20 cellular contexts compared by ENCODE assay signal in genomic region chr2:232749331-232749730, GRCh38. TPM values are rescaled to one million over a fixed set of nuclear protein-coding genes. Genes with fewer than 3 reads are reported as not detected.
A peak's percentile ranks its signal among the peaks of the same experiment; 100 is the strongest.
DNase-seq lines count a peak whose midpoint lies in the region; ATAC-seq, FAIRE-seq and TF ChIP-seq lines count a peak whose summit lies in the region.
"Had no signal": no experiment of that assay in that cellular context is flagged by ENCODE, and none has a peak within 500 bp of the region (broad histone marks: within the 10 kb centered on the region; RNA-seq: fewer than 3 reads in every experiment).

No MANE protein-coding gene starts in this region.

- peaks cover 13% of the 10 kb centered on the region for H3K79me2 ChIP-seq in HCT116 (ENCODE audit: insufficient read depth, low read length)
- no peaks in the 10 kb centered on the region for H3K79me2 ChIP-seq in GM12878 (ENCODE audit: control insufficient read depth, insufficient read depth, low read length)

- H3K4me3 Mint-ChIP-seq in activated naive CD4-positive, alpha-beta T cell treated with anti-CD3 and anti-CD28 coated beads, Interleukin-2, amount 10 ng/mL, durations not matched to agents 7 days and 5 days: no peak overlapping the region
- no peak overlapping the region for H3K4me3 Mint-ChIP-seq in stimulated activated naive B cell treated with anti-CD40 and anti-IgM and Interleukin-4, amounts not matched to agents 10 μg/mL and 1 μg/mL and 100 μg/mL, for 72 hours
- H3K4me3 Mint-ChIP-seq: CD14-positive monocyte; CD8-positive, alpha-beta memory T cell; H9; HFFc6; IgD-negative memory B cell had no signal

- RAD21 ChIA-PET in HCT116 (lab: Charles Lee; ENCODE audit: low non-redundant PET in 1 of 2, low total read pairs in 2 of 2, uncharacterized antibody in 2 of 2, unreplicated experiment in 2 of 2) (no interaction called here), GM12878 (lab: Charles Lee; ENCODE audit: unreplicated experiment) (interaction anchor here (0.6 kb wide), 1 partner anchor 19 kb away, joined by 4 read pairs; no protein-coding TSS in a partner anchor)

- H3K9me2 ChIP-seq in HCT116 (ENCODE audit: insufficient read depth): no peaks in the 10 kb centered on the region

- DNase-seq in activated naive CD4-positive, alpha-beta T cell treated with anti-CD3 and anti-CD28 coated beads, Interleukin-2, amount 10 ng/mL, durations not matched to agents 7 days and 5 days: no peak
- no peak for DNase-seq in activated naive CD4-positive, alpha-beta T cell treated with anti-CD3 and anti-CD28 coated beads, Interleukin-2, amount 50 U/mL, for 72 hours (ENCODE audit: low spot score in 2 of 2)
- DNase-seq in HCT116 (ENCODE audit: low read depth, low spot score) (no peak), GM12878 (ENCODE audit: low read depth, low spot score) (no peak), substantia nigra (lab: John Stamatoyannopoulos, UW) (no peak), NCI-H774 (lab: John Stamatoyannopoulos, UW) (no peak)
- no peak for DNase-seq in stimulated activated naive B cell treated with anti-CD40 and anti-IgM and Interleukin-4, amounts not matched to agents 10 μg/mL and 1 μg/mL and 100 μg/mL, for 72 hours
- DNase-seq: Caco-2; CD8-positive, alpha-beta memory T cell; DMS 273 treated with DMSO at 0.1 percent for 48 hours; GOT3; H9; HFFc6 had no signal

- H3K9ac ChIP-seq in HCT116 (ENCODE audit: low read length) (no peak overlapping the region), GM12878 (ENCODE audit: control insufficient read depth, insufficient read depth, low read length) (no peak overlapping the region)

- intact Hi-C loops in HCT116 (cut with micrococcal nuclease) (no loop called here), GM12878 (cut with micrococcal nuclease; ENCODE audit: unreplicated experiment) (no loop called here)

- 85% methylated on average over 3 of the region's 3 CpGs for WGBS in GM12878 (ENCODE audit: insufficient coverage, insufficient replicate concordance, low lambda C conversion rate, missing lambda C conversion rate)

- CTCF ChIA-PET in activated naive CD4-positive, alpha-beta T cell treated with anti-CD3 and anti-CD28 coated beads, Interleukin-2, amount 10 ng/mL, durations not matched to agents 7 days and 5 days (lab: Charles Lee): no interaction called here
- CTCF ChIA-PET in HCT116 (lab: Charles Lee) (no interaction called here), GM12878 (lab: Yijun Ruan, JAX) (no interaction called here)

- TF ChIP-seq CTCF in HCT116 (IDR thresholded peaks at IDR 0.05 in 2 of 3, conservative IDR thresholded peaks at IDR 0.05 in 1 of 3; ENCODE audit: borderline replicate concordance in 1 of 3, insufficient read depth in 1 of 3, low read depth in 2 of 3, low read length in 2 of 3): no peak
- no peak for TF ChIP-seq CTCF in GM12878 (IDR thresholded peaks at IDR 0.05 in 2 of 3, conservative IDR thresholded peaks at IDR 0.05 in 1 of 3; ENCODE audit: control insufficient read depth in 2 of 3, extremely low read depth in 1 of 3, insufficient read depth in 1 of 3, low read depth in 3 of 3, low read length in 3 of 3)

- H3K9me3 ChIP-seq in HCT116 (ENCODE audit: control insufficient read depth in 1 of 2, insufficient read depth in 1 of 2, low read depth in 1 of 2, low read length in 2 of 2): no peaks in the 10 kb centered on the region
- H3K9me3 ChIP-seq in GM12878 (replicated peaks; ENCODE audit: control insufficient read depth, insufficient read depth, low read length): no peaks in the 10 kb centered on the region
- H3K9me3 ChIP-seq: Caco-2 had no signal

- no peak for FAIRE-seq in GM12878 (lab: Jason Lieb, UNC)
- FAIRE-seq: GM12891 had no signal

- peaks cover 5 to 14% of the 10 kb centered on the region in 2 experiments; a peak in 3 of 4 replicates for H3K4me1 ChIP-seq in HCT116 (ENCODE audit: control insufficient read depth in 1 of 2, insufficient read depth in 2 of 2, low read length in 2 of 2)
- peaks cover 4% of the 10 kb centered on the region for H3K4me1 ChIP-seq in GM12878 (ENCODE audit: control insufficient read depth, insufficient read depth, low read length)

- peaks cover 21% of the 10 kb centered on the region for H3K4me1 Mint-ChIP-seq in activated naive CD4-positive, alpha-beta T cell treated with anti-CD3 and anti-CD28 coated beads, Interleukin-2, amount 10 ng/mL, durations not matched to agents 7 days and 5 days
- no peaks in the 10 kb centered on the region for H3K4me1 Mint-ChIP-seq in stimulated activated naive B cell treated with anti-CD40 and anti-IgM and Interleukin-4, amounts not matched to agents 10 μg/mL and 1 μg/mL and 100 μg/mL, for 72 hours
- H3K4me1 Mint-ChIP-seq: CD14-positive monocyte, H9 had no signal

- TF ChIP-seq POLR2A in HCT116 (IDR thresholded peaks at IDR 0.05; ENCODE audit: borderline replicate concordance, extremely low read depth, insufficient read depth, insufficient read length) (no peak), GM12878 (IDR thresholded peaks at IDR 0.05; ENCODE audit: low read depth, low read length) (no peak)

- in situ Hi-C loops in GM12878 (cut with MboI): no loop called here

- no peaks in the 10 kb centered on the region for H3K9me3 Mint-ChIP-seq in activated naive CD4-positive, alpha-beta T cell treated with anti-CD3 and anti-CD28 coated beads, Interleukin-2, amount 10 ng/mL, durations not matched to agents 7 days and 5 days
- no peaks in the 10 kb centered on the region for H3K9me3 Mint-ChIP-seq in activated naive CD4-positive, alpha-beta T cell treated with anti-CD3 and anti-CD28 coated beads, Interleukin-2, amount 50 U/mL, for 72 hours
- no peaks in the 10 kb centered on the region for H3K9me3 Mint-ChIP-seq in stimulated activated naive B cell treated with anti-CD40 and anti-IgM and Interleukin-4, amounts not matched to agents 10 μg/mL and 1 μg/mL and 100 μg/mL, for 72 hours
- H3K9me3 Mint-ChIP-seq: CD14-positive monocyte; CD8-positive, alpha-beta memory T cell; H9; HFFc6; IgD-negative memory B cell had no signal

- H3K36me3 Mint-ChIP-seq in activated naive CD4-positive, alpha-beta T cell treated with anti-CD3 and anti-CD28 coated beads, Interleukin-2, amount 10 ng/mL, durations not matched to agents 7 days and 5 days: peaks cover 35% of the 10 kb centered on the region
- H3K36me3 Mint-ChIP-seq in activated naive CD4-positive, alpha-beta T cell treated with anti-CD3 and anti-CD28 coated beads, Interleukin-2, amount 50 U/mL, for 72 hours: peaks cover 8% of the 10 kb centered on the region in 2 donors
- peaks cover 17 to 28% of the 10 kb centered on the region in 2 donors for H3K36me3 Mint-ChIP-seq in stimulated activated naive B cell treated with anti-CD40 and anti-IgM and Interleukin-4, amounts not matched to agents 10 μg/mL and 1 μg/mL and 100 μg/mL, for 72 hours

- BruUV-seq in HCT116 (replicated peaks; lab: Mats Ljungman, UMichigan) (no TSS peak), GM12878 (replicated peaks; lab: Mats Ljungman, UMichigan) (no TSS peak)

- H3K4me3 ChIP-seq in HCT116 (replicated peaks in 1 of 2; ENCODE audit: low read depth in 1 of 2, low read length in 2 of 2) (no peak overlapping the region), GM12878 (no peak overlapping the region)

- H4K20me1 ChIP-seq in HCT116 (ENCODE audit: insufficient read depth) (no peaks in the 10 kb centered on the region), GM12878 (ENCODE audit: control insufficient read depth, insufficient read depth) (no peaks in the 10 kb centered on the region)

- H3K36me3 ChIP-seq in HCT116 (ENCODE audit: control insufficient read depth in 1 of 2, insufficient read depth in 2 of 2, low read length in 2 of 2): peaks cover 0 to 10% of the 10 kb centered on the region in 2 experiments; a peak in 3 of 4 replicates
- H3K36me3 ChIP-seq in GM12878 (ENCODE audit: control insufficient read depth in 2 of 2, insufficient read depth in 2 of 2, low read length in 1 of 2): peaks cover 0 to 12% of the 10 kb centered on the region in 2 experiments; a peak in 3 of 4 replicates

- no peaks in the 10 kb centered on the region for H3K27me3 Mint-ChIP-seq in activated naive CD4-positive, alpha-beta T cell treated with anti-CD3 and anti-CD28 coated beads, Interleukin-2, amount 10 ng/mL, durations not matched to agents 7 days and 5 days
- no peaks in the 10 kb centered on the region for H3K27me3 Mint-ChIP-seq in stimulated activated naive B cell treated with anti-CD40 and anti-IgM and Interleukin-4, amounts not matched to agents 10 μg/mL and 1 μg/mL and 100 μg/mL, for 72 hours
- H3K27me3 Mint-ChIP-seq: CD8-positive, alpha-beta memory T cell; IgD-negative memory B cell had no signal

- H3K4me2 ChIP-seq in HCT116 (ENCODE audit: low read length) (peak overlapping the region; percentile 36; the same call in 1 of the 2 replicates), GM12878 (ENCODE audit: control insufficient read depth, insufficient read depth) (no peak overlapping the region)

- no peak for TF ChIP-seq RAD21 in HCT116 (IDR thresholded peaks at IDR 0.05; ENCODE audit: low read depth)
- no peak for TF ChIP-seq RAD21 in GM12878 (IDR thresholded peaks at IDR 0.05; ENCODE audit: insufficient read depth, low read depth, low read length)

- H3K27ac ChIP-seq in HCT116 (ENCODE audit: low read depth, low read length) (no peak overlapping the region), GM12878 (ENCODE audit: control insufficient read depth, insufficient read depth) (no peak overlapping the region), substantia nigra (ENCODE audit: low read depth, low read length, poor library complexity, severe bottlenecking) (no peak overlapping the region)

- no peak for TF ChIP-seq EP300 in GM12878 (IDR thresholded peaks at IDR 0.05; ENCODE audit: borderline replicate concordance in 1 of 2, control insufficient read depth in 1 of 2, low read depth in 2 of 2, low read length in 2 of 2)

- H3K27ac Mint-ChIP-seq in activated naive CD4-positive, alpha-beta T cell treated with anti-CD3 and anti-CD28 coated beads, Interleukin-2, amount 10 ng/mL, durations not matched to agents 7 days and 5 days: peak overlapping the region; percentile 45
- H3K27ac Mint-ChIP-seq in activated naive CD4-positive, alpha-beta T cell treated with anti-CD3 and anti-CD28 coated beads, Interleukin-2, amount 50 U/mL, for 72 hours: no peak overlapping the region
- peak overlapping the region; percentile 1 for H3K27ac Mint-ChIP-seq in stimulated activated naive B cell treated with anti-CD40 and anti-IgM and Interleukin-4, amounts not matched to agents 10 μg/mL and 1 μg/mL and 100 μg/mL, for 72 hours
- H3K27ac Mint-ChIP-seq: H9, HFFc6, IgD-negative memory B cell had no signal

- no peak for ATAC-seq in activated naive CD4-positive, alpha-beta T cell treated with anti-CD3 and anti-CD28 coated beads, Interleukin-2, amount 50 U/mL, for 72 hours
- ATAC-seq in HCT116 (no peak), GM12878 (no peak)
- no peak for ATAC-seq in stimulated activated naive B cell treated with anti-CD40 and anti-IgM and Interleukin-4, amounts not matched to agents 10 μg/mL and 1 μg/mL and 100 μg/mL, for 72 hours (replicated peaks)

- H3K27me3 ChIP-seq in HCT116 (ENCODE audit: insufficient read depth, low read length) (no peaks in the 10 kb centered on the region), GM12878 (replicated peaks in 1 of 2; ENCODE audit: control insufficient read depth in 2 of 2, insufficient read depth in 2 of 2, low read length in 1 of 2) (no peaks in the 10 kb centered on the region)

- H2AFZ ChIP-seq in HCT116 (ENCODE audit: low read depth, low read length, poor library complexity, severe bottlenecking) (no peak overlapping the region), GM12878 (ENCODE audit: control insufficient read depth, low read depth, low read length) (no peak overlapping the region)

- POLR2A ChIA-PET in HCT116 (lab: Charles Lee): no interaction called here
- POLR2A ChIA-PET in GM12878 (lab: Charles Lee): no interaction called here

- SMC1A ChIA-PET in GM12878 (lab: Charles Lee; ENCODE audit: uncharacterized antibody, unreplicated experiment): no interaction called here

RNA-seq across cellular contexts. Expression of gene KCNJ13, which starts 27.0 kb away (rescaled TPM):
- not detected for total RNA-seq in activated naive CD4-positive, alpha-beta T cell treated with anti-CD3 and anti-CD28 coated beads, Interleukin-2, amount 50 U/mL, for 72 hours
- total RNA-seq in HCT116 (2021; ENCODE audit: unreplicated experiment) (not detected), GM12878 (2014; rRNA removed) (not detected in 2 replicates), GM12878 (2014; rRNA removed; fragmentation: Illumina TruSeq; extraction: Trizol) (not detected in 2 replicates), GM12878 (2021) (not detected in 2 replicates)
- 0.16 TPM in 1 of 2 replicates, not detected in the other for polyA plus RNA-seq in HCT116 (2012)
- not detected in 2 replicates for total RNA-seq in GM12878 (2013; cell fraction: nucleolus; rRNA removed)
- polyA plus RNA-seq in GM12878 (2011; ENCODE audit: low read depth): 0.98 TPM
- polyA plus RNA-seq in GM12878 (2011; rRNA removed) (not detected in 2 replicates), GM12878 (2014; fragmentation: Illumina TruSeq; extraction: Trizol) (not detected in 2 replicates), GM12878 (2014; fragmentation: Nextera tagmentation; extraction: Ambion mirVana) (under 1 TPM in 1 of 2 experiments, not detected in 1; 0.24 TPM), GM12878 (2014; rRNA removed) (not detected in 2 replicates), GM12878 (2016; fragmentation: Nextera tagmentation; extraction: Ambion mirVana) (under 1 TPM; 0.29 to 0.68 TPM)
- not detected in 2 replicates for polyA plus RNA-seq in GM12878 (2011; cell fraction: cytosol; rRNA removed)
- not detected in 2 replicates for polyA plus RNA-seq in GM12878 (2011; cell fraction: nucleus; rRNA removed)
- polyA plus RNA-seq in GM12878 (2012): 0.05 and 0.11 TPM in 2 replicates
- polyA minus RNA-seq in GM12878 (2011; rRNA and poly(A)+ RNA removed): not detected in 2 replicates
- polyA minus RNA-seq in GM12878 (2011; cell fraction: cytosol; rRNA and poly(A)+ RNA removed): not detected in 2 replicates
- polyA minus RNA-seq in GM12878 (2011; cell fraction: nucleus; rRNA and poly(A)+ RNA removed): not detected in 2 replicates
- total RNA-seq: A673; CD8-positive, alpha-beta memory T cell; Daoy; H9; HFFc6; HT1080 had no signal
- polyA plus RNA-seq: BJ, CD14-positive monocyte had no signal

RNA-seq across cellular contexts. Expression of gene GIGYF2, which starts 52.2 kb away (rescaled TPM):
- total RNA-seq in activated naive CD4-positive, alpha-beta T cell treated with anti-CD3 and anti-CD28 coated beads, Interleukin-2, amount 50 U/mL, for 72 hours: 10 to 100 TPM; 63.4 to 64.7 TPM
- total RNA-seq in HCT116 (2021; ENCODE audit: unreplicated experiment): 60.6 TPM
- 28.4 and 32.1 TPM in 2 replicates for polyA plus RNA-seq in HCT116 (2012)
- 226 and 236 TPM in 2 replicates for total RNA-seq in GM12878 (2013; cell fraction: nucleolus; rRNA removed)
- total RNA-seq in GM12878 (2014; rRNA removed): 41.2 and 48.3 TPM in 2 replicates
- 47.2 and 48.1 TPM in 2 replicates for total RNA-seq in GM12878 (2014; rRNA removed; fragmentation: Illumina TruSeq; extraction: Trizol)
- 36.0 and 40.5 TPM in 2 replicates for total RNA-seq in GM12878 (2021)
- 13.4 TPM for polyA plus RNA-seq in GM12878 (2011; ENCODE audit: low read depth)
- polyA plus RNA-seq in GM12878 (2011; rRNA removed): 38.5 and 46.0 TPM in 2 replicates
- 23.7 and 33.4 TPM in 2 replicates for polyA plus RNA-seq in GM12878 (2011; cell fraction: cytosol; rRNA removed)
- 26.1 and 33.1 TPM in 2 replicates for polyA plus RNA-seq in GM12878 (2011; cell fraction: nucleus; rRNA removed)
- 19.6 and 21.9 TPM in 2 replicates for polyA plus RNA-seq in GM12878 (2012)
- 34.7 and 39.4 TPM in 2 replicates for polyA plus RNA-seq in GM12878 (2014; fragmentation: Illumina TruSeq; extraction: Trizol)
- 10 to 100 TPM; 12.2 to 14.0 TPM for polyA plus RNA-seq in GM12878 (2014; fragmentation: Nextera tagmentation; extraction: Ambion mirVana)
- 24.2 and 31.1 TPM in 2 replicates for polyA plus RNA-seq in GM12878 (2014; rRNA removed)
- polyA plus RNA-seq in GM12878 (2016; fragmentation: Nextera tagmentation; extraction: Ambion mirVana): 10 to 100 TPM; 39.5 to 41.0 TPM
- polyA minus RNA-seq in GM12878 (2011; rRNA and poly(A)+ RNA removed): 87.5 and 95.2 TPM in 2 replicates
- polyA minus RNA-seq in GM12878 (2011; cell fraction: cytosol; rRNA and poly(A)+ RNA removed): 23.0 and 23.4 TPM in 2 replicates
- 53.4 and 82.2 TPM in 2 replicates for polyA minus RNA-seq in GM12878 (2011; cell fraction: nucleus; rRNA and poly(A)+ RNA removed)

Comparison
In these comparisons a context has a peak if more than half of its experiments do, and no peak if none do; other contexts are left out.
1. H3K27ac Mint-ChIP-seq: peak in activated naive CD4-positive, alpha-beta T cell treated with anti-CD3 and anti-CD28 coated beads, Interleukin-2, amount 10 ng/mL, durations not matched to agents 7 days and 5 days (single experiment) and stimulated activated naive B cell treated with anti-CD40 and anti-IgM and Interleukin-4, amounts not matched to agents 10 μg/mL and 1 μg/mL and 100 μg/mL, for 72 hours (single experiment); none in activated naive CD4-positive, alpha-beta T cell treated with anti-CD3 and anti-CD28 coated beads, Interleukin-2, amount 50 U/mL, for 72 hours (0 of 2).